In genomic region chr7:154039466-154040165, GRCh38 we compare ENCODE assay signal across 8 cellular contexts.
A peak's percentile ranks its signal among the peaks of the same experiment; 100 is the strongest.
DNase-seq lines count a peak whose midpoint lies in the region; ATAC-seq and TF ChIP-seq lines count a peak whose summit lies in the region.
"Not testable (repeated sequence)": the region's sequence is repeated elsewhere in the genome, so short reads cannot be mapped to it uniquely, and the experiment has no call there.

No MANE protein-coding gene starts in this region.

- H3K9me3 Mint-ChIP-seq in central memory CD8-positive, alpha-beta T cell; memory B cell; stimulated activated naive CD8-positive, alpha-beta T cell treated with anti-CD3 and anti-CD28 coated beads, Interleukin-15, amount 100 ng/mL, for 72 hours: not testable (repeated sequence)

- H3K4me3 Mint-ChIP-seq in central memory CD8-positive, alpha-beta T cell; memory B cell; stimulated activated naive CD8-positive, alpha-beta T cell treated with anti-CD3 and anti-CD28 coated beads, Interleukin-15, amount 100 ng/mL, for 72 hours: not testable (repeated sequence)

- TF ChIP-seq CTCF in GM10266 (IDR thresholded peaks at IDR 0.05; ENCODE audit: control insufficient read depth, insufficient read depth, low read depth, missing control alignments): peak; percentile 22

- not testable (repeated sequence) for H3K27ac Mint-ChIP-seq in central memory CD8-positive, alpha-beta T cell (ENCODE audit: low read depth); memory B cell; stimulated activated naive CD8-positive, alpha-beta T cell treated with anti-CD3 and anti-CD28 coated beads, Interleukin-15, amount 100 ng/mL, for 72 hours

- not testable (repeated sequence) for H3K4me1 Mint-ChIP-seq in central memory CD8-positive, alpha-beta T cell; memory B cell; stimulated activated naive CD8-positive, alpha-beta T cell treated with anti-CD3 and anti-CD28 coated beads, Interleukin-15, amount 100 ng/mL, for 72 hours

- ATAC-seq in GM19395 (IDR thresholded peaks at IDR 0.05; ENCODE audit: unreplicated experiment) (peak; percentile 92), HG02763 (IDR thresholded peaks at IDR 0.05; ENCODE audit: unreplicated experiment) (peak; percentile 64), HG03460 (IDR thresholded peaks at IDR 0.05; ENCODE audit: unreplicated experiment) (peak; percentile 87), memory B cell (ENCODE audit: low read depth) (peak; percentile 62)
- peak; percentile 95 for ATAC-seq in central memory CD8-positive, alpha-beta T cell (replicated peaks; ENCODE audit: extremely low read depth, poor library complexity, severe bottlenecking)
- peak; percentile 100 for ATAC-seq in stimulated activated naive CD8-positive, alpha-beta T cell treated with anti-CD3 and anti-CD28 coated beads, Interleukin-15, amount 100 ng/mL, for 72 hours

- not testable (repeated sequence) for DNase-seq in GM10266 (ENCODE audit: extremely low spot score); central memory CD8-positive, alpha-beta T cell (ENCODE audit: low spot score in 2 of 2); memory B cell (ENCODE audit: low spot score in 2 of 2); stimulated activated naive CD8-positive, alpha-beta T cell treated with anti-CD3 and anti-CD28 coated beads, Interleukin-15, amount 100 ng/mL, for 72 hours
- peak; percentile 61 for DNase-seq in activated CD4-positive, alpha-beta T cell treated with anti-CD3 and anti-CD28 coated beads for 48 hours

- H3K36me3 Mint-ChIP-seq in central memory CD8-positive, alpha-beta T cell (ENCODE audit: insufficient read depth); memory B cell: not testable (repeated sequence)

- not testable (repeated sequence) for H3K27me3 Mint-ChIP-seq in central memory CD8-positive, alpha-beta T cell; memory B cell; stimulated activated naive CD8-positive, alpha-beta T cell treated with anti-CD3 and anti-CD28 coated beads, Interleukin-15, amount 100 ng/mL, for 72 hours
